ENCODE assay signal across 27 cellular contexts in genomic region chr9:73719660-73720059, GRCh38.
DNase-seq lines count a peak whose midpoint lies in the region; ATAC-seq, FAIRE-seq and TF ChIP-seq lines count a peak whose summit lies in the region.
"Had no signal": no experiment of that assay in that cellular context is flagged by ENCODE, and none has a peak within 500 bp of the region (broad histone marks: within the 10 kb centered on the region; RNA-seq: fewer than 3 reads in every experiment).

No MANE protein-coding gene starts in this region.

- no peaks in the 10 kb centered on the region for H3K9me3 ChIP-seq in RWPE2 (ENCODE audit: severe bottlenecking)
- H3K9me3 ChIP-seq: A549, BE2C had no signal

- no peak for TF ChIP-seq POLR2A in H54 (IDR thresholded peaks at IDR 0.05; ENCODE audit: low read depth, low read length)

- H3K4me1 ChIP-seq in RWPE2 (ENCODE audit: insufficient read depth, poor library complexity, severe bottlenecking): peaks cover 14% of the 10 kb centered on the region
- H3K4me1 ChIP-seq: A549; BE2C; BLaER1 treated with 17β-estradiol and CSF1 and Interleukin-3, amounts not matched to agents 10 nM and 100 nM had no signal

- no peak for TF ChIP-seq CTCF in RWPE2 (IDR thresholded peaks at IDR 0.05; ENCODE audit: poor library complexity, severe bottlenecking)
- no peak for TF ChIP-seq CTCF in choroid plexus epithelial cell (conservative IDR thresholded peaks at IDR 0.05; ENCODE audit: low read depth, low read length)

- ATAC-seq in RWPE2 (ENCODE audit: low read depth) (peak; percentile 73), HG03045 (IDR thresholded peaks at IDR 0.05; ENCODE audit: unreplicated experiment) (no peak)
- ATAC-seq: A549, GM12878, HCT116 had no signal

- no peaks in the 10 kb centered on the region for H3K36me3 ChIP-seq in RWPE2 (ENCODE audit: low read depth)
- H3K36me3 ChIP-seq: BE2C; BLaER1 treated with 17β-estradiol and CSF1 and Interleukin-3, amounts not matched to agents 10 nM and 100 nM had no signal

- DNase-seq in H54 (ENCODE audit: insufficient read length, low spot score): no peak
- DNase-seq in RWPE2 (ENCODE audit: low spot score): no peak
- peak; percentile 39 for DNase-seq in choroid plexus epithelial cell (ENCODE audit: low read depth)
- peak; percentile 5 for DNase-seq in epithelial cell of prostate (ENCODE audit: low read depth, low spot score)
- DNase-seq in NCI-H146 (lab: John Stamatoyannopoulos, UW): no peak
- DNase-seq in NAMALWA (ENCODE audit: low spot score): no peak
- DNase-seq in activated naive CD4-positive, alpha-beta T cell treated with Interleukin-2 at 50 U/mL for 16 hours: no peak
- DNase-seq: 8988T; ACHN; AML-193; BE2C; CD4-positive, alpha-beta T cell; CD8-positive, alpha-beta memory T cell; DMS 273 treated with DMSO at 0.1 percent for 48 hours; DMS79; EL; GDM1; GM23248; H9 had no signal

- H3K27ac ChIP-seq in RWPE2 (ENCODE audit: poor library complexity, severe bottlenecking) (peak overlapping the region; percentile 29), epithelial cell of prostate (no peak overlapping the region)
- H3K27ac ChIP-seq: A549; BLaER1 treated with 17β-estradiol and CSF1 and Interleukin-3, amounts not matched to agents 10 nM and 100 nM; GM23248 had no signal

- FAIRE-seq in H54 (lab: Jason Lieb, UNC): peak; percentile 6
- FAIRE-seq: D721Med, GM12878, GM19239, H1 had no signal

- no peaks in the 10 kb centered on the region for H3K27me3 ChIP-seq in RWPE2 (ENCODE audit: insufficient read depth, poor library complexity, severe bottlenecking)
- H3K27me3 ChIP-seq: BE2C; BLaER1 treated with 17β-estradiol and CSF1 and Interleukin-3, amounts not matched to agents 10 nM and 100 nM had no signal

- no peak overlapping the region for H3K4me3 ChIP-seq in RWPE2 (ENCODE audit: severe bottlenecking)
- no peak overlapping the region for H3K4me3 ChIP-seq in choroid plexus epithelial cell (ENCODE audit: low read depth, low read length)
- H3K4me3 ChIP-seq: A549; BLaER1 treated with 17β-estradiol and CSF1 and Interleukin-3, amounts not matched to agents 10 nM and 100 nM; GM12878; GM23248 had no signal

Comparison
In these comparisons a context has a peak if more than half of its experiments do, and no peak if none do; other contexts are left out.
1. DNase-seq: peak in choroid plexus epithelial cell (single experiment) and epithelial cell of prostate (single experiment); none in H54 (single experiment), RWPE2 (single experiment), NCI-H146 (single experiment), NAMALWA (single experiment) and activated naive CD4-positive, alpha-beta T cell treated with Interleukin-2 at 50 U/mL for 16 hours (single experiment).